9 cellular contexts compared by ENCODE assay signal in the genomic region with DNA sequence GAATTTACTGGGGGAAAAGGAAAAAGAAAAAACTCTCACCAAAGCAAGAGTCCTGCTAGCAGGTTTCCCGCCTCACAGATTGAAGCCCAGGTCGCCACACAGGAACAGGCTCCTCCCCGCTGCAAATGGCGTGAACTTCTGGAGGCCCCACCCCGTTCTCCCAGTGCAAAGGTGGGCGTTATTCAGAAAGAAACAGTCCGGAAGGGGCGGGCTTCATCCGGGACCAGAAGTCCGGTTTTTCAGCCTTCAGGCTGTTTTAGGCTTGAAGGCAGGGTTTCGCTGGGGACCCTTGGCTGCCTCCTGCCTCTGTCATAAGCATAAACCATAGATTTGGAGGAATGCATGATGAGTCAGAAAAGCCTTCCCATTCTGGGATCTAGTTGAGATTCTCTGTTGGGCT.
DNase-seq lines count a peak whose midpoint lies in the region; ATAC-seq and TF ChIP-seq lines count a peak whose summit lies in the region.
"Had no signal": no experiment of that assay in that cellular context is flagged by ENCODE, and none has a peak within 500 bp of the region (broad histone marks: within the 10 kb centered on the region; RNA-seq: fewer than 3 reads in every experiment).

No MANE protein-coding gene starts in this region.

- H3K27me3 ChIP-seq in PC-9 (ENCODE audit: insufficient read depth, low read depth) (no peaks in the 10 kb centered on the region), heart left ventricle (peaks cover 0 to 12% (median 0%) of the 10 kb centered on the region in 9 donors)

- 45 to 65% (median 50%) methylated on average over 11 of the region's 11 CpGs for WGBS in heart left ventricle, 4 donors

- intact Hi-C loops in PC-9 (cut with micrococcal nuclease; ENCODE audit: unreplicated experiment) = no loop called here
- intact Hi-C loops in heart left ventricle (cut with DNase I) = no loop called here
- intact Hi-C loops in sciatic nerve (cut with DNase I) = no loop called here

- H3K27ac ChIP-seq in PC-9 (no peak overlapping the region), heart left ventricle (no peak overlapping the region)

- H2AFZ ChIP-seq in PC-9 = peak overlapping the region; percentile 74

- DNase-seq in PC-9 (peak; percentile 7 to 56), heart left ventricle (peak in 4 of 5 donors; percentile 31 to 41 (median 34)), sciatic nerve (ENCODE audit: low spot score) (peak; percentile 64), NCI-H1436 treated with DMSO at 0.1 percent for 48 hours (lab: John Stamatoyannopoulos, UW) (no peak), GM20000 (ENCODE audit: low spot score) (no peak)
- DNase-seq: activated CD4-positive, alpha-beta T cell treated with anti-CD3 and anti-CD28 coated beads for 48 hours had no signal

- no peaks in the 10 kb centered on the region for H3K36me3 ChIP-seq in PC-9 (ENCODE audit: low read depth)
- no peaks in the 10 kb centered on the region for H3K36me3 ChIP-seq in heart left ventricle

- POLR2A ChIA-PET in PC-9 (lab: Charles Lee; ENCODE audit: unreplicated experiment) = no interaction called here

- H3K4me2 ChIP-seq in PC-9 = peak overlapping the region; percentile 77

- CTCF ChIA-PET in PC-9 (lab: Charles Lee) = no interaction called here

- TF ChIP-seq CTCF in PC-9 (conservative IDR thresholded peaks at IDR 0.05) = no peak
- no peak for TF ChIP-seq CTCF in heart left ventricle (IDR thresholded peaks at IDR 0.05)
- TF ChIP-seq CTCF in GM20000 (IDR thresholded peaks at IDR 0.05; ENCODE audit: extremely low read depth, missing control alignments) = no peak

- no peak for TF ChIP-seq POLR2A in heart left ventricle (IDR thresholded peaks at IDR 0.05)

- no TSS peak for BruUV-seq in PC-9 (replicated peaks; lab: Mats Ljungman, UMichigan)

- H3K79me2 ChIP-seq in PC-9 (ENCODE audit: low read depth) = no peaks in the 10 kb centered on the region

- no peaks in the 10 kb centered on the region for H3K9me2 ChIP-seq in PC-9 (ENCODE audit: insufficient read depth)

- peak overlapping the region; percentile 50 for H3K4me3 ChIP-seq in PC-9
- peak overlapping the region in 9 of 12 donors; percentile 25 to 50 (median 43) for H3K4me3 ChIP-seq in heart left ventricle

- H3K9me3 ChIP-seq in PC-9 (ENCODE audit: insufficient read depth, low read depth) (no peaks in the 10 kb centered on the region), heart left ventricle (no peaks in the 10 kb centered on the region)

- H3K4me1 ChIP-seq in PC-9 (replicated peaks; ENCODE audit: insufficient read depth) (no peaks in the 10 kb centered on the region), heart left ventricle (no peaks in the 10 kb centered on the region)

- no peaks in the 10 kb centered on the region for H3F3A ChIP-seq in PC-9 (ENCODE audit: insufficient read depth, low read depth)

- no peaks in the 10 kb centered on the region for H4K20me1 ChIP-seq in PC-9 (ENCODE audit: insufficient read depth)

- ATAC-seq in GM18867 (IDR thresholded peaks at IDR 0.05; ENCODE audit: unreplicated experiment) = peak; percentile 60
- ATAC-seq in heart left ventricle = peak in 3 of 4 donors; percentile 62 to 64 (median 63)
- peak; percentile 88 for ATAC-seq in sciatic nerve
- no peak for ATAC-seq in GM18858 (IDR thresholded peaks at IDR 0.05; ENCODE audit: unreplicated experiment)
- ATAC-seq in GM18502 (IDR thresholded peaks at IDR 0.05; ENCODE audit: poor library complexity, unreplicated experiment) = no peak

Comparison
In these comparisons a context has a peak if more than half of its experiments do, and no peak if none do; other contexts are left out.
1. ATAC-seq: peak in GM18867 (single experiment), heart left ventricle (3 of 4) and sciatic nerve (single experiment); none in GM18858 (single experiment) and GM18502 (single experiment).
2. DNase-seq: peak in PC-9 (2 of 2), heart left ventricle (4 of 5) and sciatic nerve (single experiment); none in NCI-H1436 treated with DMSO at 0.1 percent for 48 hours (single experiment) and GM20000 (single experiment).